8 cellular contexts compared by ENCODE assay signal in the genomic region with DNA sequence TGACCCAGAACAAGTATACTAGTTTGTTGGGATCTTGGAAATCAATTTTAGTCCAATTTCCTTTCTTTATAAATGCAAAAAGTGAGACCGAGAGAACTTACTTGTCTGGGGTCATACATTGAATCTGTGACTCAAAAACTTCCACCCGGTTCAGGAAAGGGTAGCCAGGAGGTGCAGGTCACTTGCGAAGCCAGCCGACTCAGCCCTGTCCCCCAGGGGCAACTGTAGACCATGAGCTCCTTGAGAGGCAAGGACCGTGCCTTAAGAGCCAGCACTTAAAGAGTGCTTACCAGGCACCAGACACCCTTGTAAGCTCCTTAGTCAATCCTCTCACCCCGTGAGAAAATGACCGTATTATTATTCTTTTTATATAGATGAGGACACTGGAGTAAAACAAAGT. TPM values are rescaled to one million over a fixed set of nuclear protein-coding genes. Genes with fewer than 3 reads are reported as not detected.
A peak's percentile ranks its signal among the peaks of the same experiment; 100 is the strongest.
DNase-seq lines count a peak whose midpoint lies in the region; ATAC-seq lines count a peak whose summit lies in the region.

No MANE protein-coding gene starts in this region.

- peak overlapping the region; percentile 90 for H3K4me2 ChIP-seq in BLaER1

- H3K9ac ChIP-seq in BLaER1, result peak overlapping the region; percentile 84

- no peaks in the 10 kb centered on the region for H3K9me3 Mint-ChIP-seq in naive thymus-derived CD8-positive, alpha-beta T cell

- ATAC-seq in naive thymus-derived CD8-positive, alpha-beta T cell, result no peak
- no peak for ATAC-seq in left colon
- no peak for ATAC-seq in HG03442 (IDR thresholded peaks at IDR 0.05; ENCODE audit: unreplicated experiment)

- no peaks in the 10 kb centered on the region for H3K36me3 Mint-ChIP-seq in naive thymus-derived CD8-positive, alpha-beta T cell

- peak overlapping the region; percentile 73 for H3K4me3 ChIP-seq in BLaER1

- no peaks in the 10 kb centered on the region for H4K20me1 ChIP-seq in BLaER1

- POLR2A ChIA-PET in naive thymus-derived CD8-positive, alpha-beta T cell (lab: Charles Lee), result interaction anchor here (0.5 to 8.4 kb wide), 10 partner anchors 11 to 1252 kb away, joined by 3 to 77 read pairs (median 4); partner anchors contain the start of genes NCKAP5L, PRPF40B and TMBIM6

- H3K36me3 ChIP-seq in BLaER1, result no peaks in the 10 kb centered on the region
- H3K36me3 ChIP-seq in KOPT-K1 (ENCODE audit: insufficient read depth, low read length), result peaks cover 3% of the 10 kb centered on the region; the same call in 1 of the 2 replicates

- no peak for DNase-seq in naive thymus-derived CD8-positive, alpha-beta T cell
- DNase-seq in left colon (no peak), A172 (ENCODE audit: low spot score) (no peak), DMS53 treated with DMSO at 0.1 percent for 48 hours (lab: John Stamatoyannopoulos, UW; ENCODE audit: unreplicated experiment) (no peak)

- peak overlapping the region; percentile 89 to 97 (median 94) for H3K4me3 Mint-ChIP-seq in naive thymus-derived CD8-positive, alpha-beta T cell

- peaks cover 15 to 51% (median 40%) of the 10 kb centered on the region in 4 donors for H3K4me1 Mint-ChIP-seq in naive thymus-derived CD8-positive, alpha-beta T cell

- peaks cover 58% of the 10 kb centered on the region for H3K4me1 ChIP-seq in BLaER1

- H3K9me3 ChIP-seq in BLaER1 (no peaks in the 10 kb centered on the region), KOPT-K1 (ENCODE audit: insufficient read depth, low read length, poor library complexity, severe bottlenecking) (no peaks in the 10 kb centered on the region)

- H3K27ac ChIP-seq in BLaER1, result peak overlapping the region; percentile 82
- H3K27ac ChIP-seq in KOPT-K1 (ENCODE audit: low read depth, low read length, poor library complexity, severe bottlenecking), result peak overlapping the region; percentile 71
- H3K27ac ChIP-seq in cingulate gyrus (ENCODE audit: low read depth, low read length), result peak overlapping the region; percentile 89

- H3K27me3 Mint-ChIP-seq in naive thymus-derived CD8-positive, alpha-beta T cell, result no peaks in the 10 kb centered on the region

- intact Hi-C loops in left colon (cut with DNase I, micrococcal nuclease), result no loop called here

- H3K27ac Mint-ChIP-seq in naive thymus-derived CD8-positive, alpha-beta T cell, result peak overlapping the region; percentile 91 to 99 (median 96)

- H3K27me3 ChIP-seq in BLaER1, result no peaks in the 10 kb centered on the region

RNA-seq across cellular contexts. Expression of gene BCDIN3D, which starts 0.5 kb away (rescaled TPM):
- 10 to 100 TPM; 15.7 to 15.9 TPM for total RNA-seq in naive thymus-derived CD8-positive, alpha-beta T cell
- polyA plus RNA-seq in naive thymus-derived CD8-positive, alpha-beta T cell, result 1 to 10 TPM; 5.9 to 7.1 (median 6.8) TPM
- 1 to 10 TPM; 2.7 to 4.7 TPM for total RNA-seq in left colon
- 1.5 and 2.1 TPM in 2 replicates for total RNA-seq in A172 (2014; rRNA removed; shearing (Covaris generic))

RNA-seq across cellular contexts. Expression of gene NCKAP5L, which starts 15.2 kb away (rescaled TPM):
- 10 to 100 TPM; 13.0 to 14.2 TPM for total RNA-seq in naive thymus-derived CD8-positive, alpha-beta T cell
- polyA plus RNA-seq in naive thymus-derived CD8-positive, alpha-beta T cell, result 1 to 10 TPM; 1.9 to 5.1 (median 2.4) TPM
- 1 to 10 TPM; 3.7 to 4.8 TPM for total RNA-seq in left colon
- total RNA-seq in A172 (2014; rRNA removed; shearing (Covaris generic)), result 12.1 and 12.6 TPM in 2 replicates
